In genomic region chr9:28212979-28213378, GRCh38 we compare ENCODE assay signal across 9 cellular contexts.
DNase-seq lines count a peak whose midpoint lies in the region; ATAC-seq and TF ChIP-seq lines count a peak whose summit lies in the region.
"Had no signal": no experiment of that assay in that cellular context is flagged by ENCODE, and none has a peak within 500 bp of the region (broad histone marks: within the 10 kb centered on the region; RNA-seq: fewer than 3 reads in every experiment).

No MANE protein-coding gene starts in this region.

- no peaks in the 10 kb centered on the region for H3K9me3 Mint-ChIP-seq in WTC11
- H3K9me3 Mint-ChIP-seq: memory B cell had no signal

- ATAC-seq in HG02798 (IDR thresholded peaks at IDR 0.05; ENCODE audit: poor library complexity, unreplicated experiment) (peak; percentile 74), RWPE2 (ENCODE audit: low read depth) (peak; percentile 96), WTC11 (no peak), GM21360 (IDR thresholded peaks at IDR 0.05; ENCODE audit: unreplicated experiment) (no peak)

- no peak overlapping the region for H3K4me3 Mint-ChIP-seq in WTC11
- H3K4me3 Mint-ChIP-seq: memory B cell had no signal

- no peaks in the 10 kb centered on the region for H3K36me3 Mint-ChIP-seq in WTC11
- H3K36me3 Mint-ChIP-seq: memory B cell had no signal

- peaks cover 48% of the 10 kb centered on the region for H3K27me3 ChIP-seq in RWPE2 (ENCODE audit: insufficient read depth, poor library complexity, severe bottlenecking)
- H3K27me3 ChIP-seq in HAP-1 (ENCODE audit: low read depth) = no peaks in the 10 kb centered on the region

- H3K27ac Mint-ChIP-seq in WTC11 = no peak overlapping the region
- H3K27ac Mint-ChIP-seq: memory B cell had no signal

- H3K27ac ChIP-seq in RWPE2 (ENCODE audit: poor library complexity, severe bottlenecking) = no peak overlapping the region

- H3K36me3 ChIP-seq in RWPE2 (ENCODE audit: low read depth) = no peaks in the 10 kb centered on the region
- no peaks in the 10 kb centered on the region for H3K36me3 ChIP-seq in HAP-1 (replicated peaks)

- peaks cover 9% of the 10 kb centered on the region for H3K4me1 Mint-ChIP-seq in WTC11
- H3K4me1 Mint-ChIP-seq: memory B cell had no signal

- no peaks in the 10 kb centered on the region for H3K27me3 Mint-ChIP-seq in WTC11 (ENCODE audit: low read depth)
- H3K27me3 Mint-ChIP-seq: memory B cell had no signal

- DNase-seq in DMS53 (lab: John Stamatoyannopoulos, UW) = peak; percentile 88
- no peak for DNase-seq in RWPE2 (ENCODE audit: low spot score)
- peak; percentile 97 for DNase-seq in kidney glomerular epithelial cell (lab: John Stamatoyannopoulos, UW)
- DNase-seq in WTC11 (ENCODE audit: low spot score) = no peak
- no peak for DNase-seq in HAP-1 (ENCODE audit: low spot score in 2 of 2)
- DNase-seq in NOMO-1 (lab: John Stamatoyannopoulos, UW; ENCODE audit: unreplicated experiment in 2 of 2) = no peak

- no peaks in the 10 kb centered on the region for H3K9me3 ChIP-seq in RWPE2 (ENCODE audit: severe bottlenecking)
- H3K9me3 ChIP-seq in HAP-1 = no peaks in the 10 kb centered on the region

- POLR2A ChIA-PET in WTC11 (lab: Charles Lee) = no interaction called here

- H3K4me1 ChIP-seq in RWPE2 (ENCODE audit: insufficient read depth, poor library complexity, severe bottlenecking) = peaks cover 6% of the 10 kb centered on the region
- no peaks in the 10 kb centered on the region for H3K4me1 ChIP-seq in HAP-1

- CTCF ChIA-PET in WTC11 (lab: Charles Lee) = no interaction called here

- in situ Hi-C loops in HAP-1 (cut with MboI; ENCODE audit: low sequenced_read_pairs) = no loop called here

- no peak for TF ChIP-seq CTCF in RWPE2 (IDR thresholded peaks at IDR 0.05; ENCODE audit: poor library complexity, severe bottlenecking)
- TF ChIP-seq CTCF in WTC11 (IDR thresholded peaks at IDR 0.05) = no peak

- no peak overlapping the region for H3K4me3 ChIP-seq in RWPE2 (ENCODE audit: severe bottlenecking)
- H3K4me3 ChIP-seq in HAP-1 = no peak overlapping the region

TF ChIP-seq in WTC11, 78 proteins besides CTCF, POLR2A, EP300 and RAD21:
- no peak for TF ChIP-seq ZNF532 (CRISPR knock-in tag; IDR thresholded peaks at IDR 0.05; ENCODE audit: borderline replicate concordance)
- TF ChIP-seq, protein P1, sequence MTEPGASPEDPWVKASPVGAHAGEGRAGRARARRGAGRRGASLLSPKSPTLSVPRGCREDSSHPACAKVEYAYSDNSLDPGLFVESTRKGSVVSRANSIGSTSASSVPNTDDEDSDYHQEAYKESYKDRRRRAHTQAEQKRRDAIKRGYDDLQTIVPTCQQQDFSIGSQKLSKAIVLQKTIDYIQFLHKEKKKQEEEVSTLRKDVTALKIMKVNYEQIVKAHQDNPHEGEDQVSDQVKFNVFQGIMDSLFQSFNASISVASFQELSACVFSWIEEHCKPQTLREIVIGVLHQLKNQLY (CRISPR knock-in tag; IDR thresholded peaks at IDR 0.05) = no peak

Comparison
In these comparisons a context has a peak if more than half of its experiments do, and no peak if none do; other contexts are left out.
1. DNase-seq: peak in DMS53 (single experiment) and kidney glomerular epithelial cell (single experiment); none in RWPE2 (single experiment), WTC11 (single experiment), HAP-1 (0 of 2) and NOMO-1 (0 of 2).
2. ATAC-seq: peak in HG02798 (single experiment) and RWPE2 (single experiment); none in WTC11 (single experiment) and GM21360 (single experiment).